ENCODE assay signal across 33 cellular contexts in the genomic region with DNA sequence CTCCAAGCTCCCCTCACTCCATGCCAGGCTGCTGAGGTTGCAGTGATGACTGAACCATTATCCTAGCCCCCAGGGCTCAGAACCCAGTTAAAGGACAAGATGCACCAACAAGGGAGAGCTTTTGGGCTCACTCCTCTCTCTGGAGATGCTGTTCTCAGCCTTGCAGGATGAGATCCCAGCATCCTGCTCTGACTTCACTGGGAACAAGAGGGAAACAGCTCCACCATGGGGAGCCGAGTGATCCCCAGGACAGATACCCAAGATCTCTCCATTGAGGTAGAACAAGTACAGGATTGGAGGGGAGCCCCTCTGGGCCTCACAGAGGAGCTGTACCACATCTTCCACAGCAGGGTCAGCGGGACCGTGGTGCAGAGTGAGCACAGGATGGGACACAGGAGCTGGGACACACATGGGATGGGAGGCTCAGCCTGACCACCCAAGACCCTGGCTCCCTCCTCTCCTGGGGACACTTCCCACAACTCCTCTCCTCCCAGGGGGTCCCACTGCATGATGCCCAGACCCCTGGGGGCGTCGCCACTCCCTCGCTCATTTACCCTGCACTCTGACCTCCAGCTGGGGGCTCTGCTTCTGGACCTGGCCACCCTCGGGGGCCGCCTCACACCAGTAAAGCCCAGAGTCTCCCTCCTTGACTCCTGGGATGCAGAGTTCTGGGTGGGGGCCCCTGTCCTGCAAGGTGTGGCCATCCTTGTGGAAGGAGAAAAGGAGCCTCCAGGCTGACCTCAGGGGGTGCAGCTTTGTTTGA. TPM values are rescaled to one million over a fixed set of nuclear protein-coding genes. Genes with fewer than 3 reads are reported as not detected.
"Had no signal": no experiment of that assay in that cellular context is flagged by ENCODE, and none has a peak within 500 bp of the region (broad histone marks: within the 10 kb centered on the region; RNA-seq: fewer than 3 reads in every experiment).

No MANE protein-coding gene starts in this region.

- H3K27ac ChIP-seq: ascending aorta, cardiac muscle cell, PC-9, SJSA1 had no signal

- H3K4me3 Mint-ChIP-seq: activated CD4-positive, alpha-beta T cell treated with anti-CD3 and anti-CD28 coated beads, Interleukin-2, amount 10 ng/mL, durations not matched to agents 24 days and 14 days; activated CD8-positive, alpha-beta T cell treated with anti-CD3 and anti-CD28 coated beads for 36 hours; activated naive CD4-positive, alpha-beta T cell treated with anti-CD3 and anti-CD28 coated beads for 36 hours; activated naive CD8-positive, alpha-beta T cell; activated naive CD8-positive, alpha-beta T cell treated with anti-CD3 and anti-CD28 coated beads, Interleukin-2, amount 50 U/mL, for 24 hours; activated T-cell treated with anti-CD3 and anti-CD28 coated beads, Interleukin-2, amount 50 U/mL, for 4 hours; activated T-helper 1 cell treated with anti-CD3 and anti-CD28 coated beads, Interleukin-12 subunit alpha, Interleukin-12 subunit beta, Interleukin-2, Interleukin-4 antibody, amounts not matched to agents 30 ng/mL and 10 ng/mL and 1 ng/mL, durations not matched to agents 14 hours and 24 hours and 36 hours; T-helper 1 cell treated with Interleukin-12 subunit alpha and Interleukin-12 subunit beta and Interleukin-4 antibody, amounts not matched to agents 30 μg/mL and 1 μg/mL, for 36 hours; T-helper 2 cell treated with Interferon-gamma antibody and Interleukin-4, amounts not matched to agents 5 μg/mL and 100 μg/mL, for 36 hours had no signal

- H3K27me3 ChIP-seq: ascending aorta had no signal

- DNase-seq: activated CD4-positive, alpha-beta T cell treated with anti-CD3 and anti-CD28 coated beads, Interleukin-2, amount 10 ng/mL, durations not matched to agents 24 days and 14 days; activated CD4-positive, alpha-beta T cell treated with anti-CD3 and anti-CD28 coated beads, Interleukin-2, amount 50 U/mL, for 4 hours; activated CD8-positive, alpha-beta T cell treated with anti-CD3 and anti-CD28 coated beads for 36 hours; activated gamma-delta T cell treated with Interleukin-2 at 50 U/mL for 16 hours; activated naive CD4-positive, alpha-beta T cell treated with anti-CD3 and anti-CD28 coated beads for 36 hours; activated naive CD8-positive, alpha-beta T cell treated with anti-CD3 and anti-CD28 coated beads, Interleukin-2, amount 50 U/mL, for 24 hours; activated T-cell treated with anti-CD3 and anti-CD28 coated beads for 4 hours; activated T-cell treated with anti-CD3 and anti-CD28 coated beads, Interleukin-2, amount 50 U/mL, for 4 hours; NCI-H1092 treated with DMSO at 0.1 percent for 48 hours; NCI-H1417; NCI-H146; NCI-H187; NCI-H2029 treated with DMSO at 0.1 percent for 48 hours; NCI-H2107; NCI-H2171; NCI-H510A; NCI-H526; NCI-H748 treated with DMSO at 0.1 percent for 48 hours; NK-92 treated with Interleukin-12 subunit alpha and Interleukin-12 subunit beta, amount 100 ng/mL, for 24 hours; PC-9; SHP77; SK-N-SH had no signal

- H3K36me3 Mint-ChIP-seq: activated naive CD8-positive, alpha-beta T cell had no signal

- H3K36me3 ChIP-seq: ascending aorta, cardiac muscle cell, SJSA1 had no signal

- H3K4me1 Mint-ChIP-seq: activated CD4-positive, alpha-beta T cell treated with anti-CD3 and anti-CD28 coated beads, Interleukin-2, amount 10 ng/mL, durations not matched to agents 24 days and 14 days; activated naive CD8-positive, alpha-beta T cell treated with anti-CD3 and anti-CD28 coated beads, Interleukin-2, amount 50 U/mL, for 24 hours had no signal

- ATAC-seq: activated CD8-positive, alpha-beta T cell treated with anti-CD3 and anti-CD28 coated beads for 36 hours; activated naive CD8-positive, alpha-beta T cell treated with anti-CD3 and anti-CD28 coated beads, Interleukin-2, amount 50 U/mL, for 24 hours; activated T-cell treated with anti-CD3 and anti-CD28 coated beads, Interleukin-2, amount 50 U/mL, for 4 hours; K562 had no signal

- H3K27ac Mint-ChIP-seq: activated CD4-positive, alpha-beta T cell treated with anti-CD3 and anti-CD28 coated beads, Interleukin-2, amount 10 ng/mL, durations not matched to agents 24 days and 14 days; activated CD8-positive, alpha-beta T cell treated with anti-CD3 and anti-CD28 coated beads for 36 hours; activated naive CD4-positive, alpha-beta T cell treated with anti-CD3 and anti-CD28 coated beads for 36 hours; activated naive CD8-positive, alpha-beta T cell; activated naive CD8-positive, alpha-beta T cell treated with anti-CD3 and anti-CD28 coated beads, Interleukin-2, amount 50 U/mL, for 24 hours; activated T-helper 1 cell treated with anti-CD3 and anti-CD28 coated beads, Interleukin-12 subunit alpha, Interleukin-12 subunit beta, Interleukin-2, Interleukin-4 antibody, amounts not matched to agents 30 ng/mL and 10 ng/mL and 1 ng/mL, durations not matched to agents 14 hours and 24 hours and 36 hours; T-helper 1 cell treated with Interleukin-12 subunit alpha and Interleukin-12 subunit beta and Interleukin-4 antibody, amounts not matched to agents 30 μg/mL and 1 μg/mL, for 36 hours; T-helper 2 cell treated with Interferon-gamma antibody and Interleukin-4, amounts not matched to agents 5 μg/mL and 100 μg/mL, for 36 hours had no signal

- H3K4me1 ChIP-seq: ascending aorta, SJSA1 had no signal

- H3K4me3 ChIP-seq: ascending aorta, cardiac muscle cell, K562, PC-9, SJSA1 had no signal

- H3K9me3 ChIP-seq: ascending aorta, SJSA1, SK-N-SH had no signal

- H3K9me3 Mint-ChIP-seq: activated CD4-positive, alpha-beta T cell treated with anti-CD3 and anti-CD28 coated beads, Interleukin-2, amount 10 ng/mL, durations not matched to agents 24 days and 14 days; activated CD8-positive, alpha-beta T cell treated with anti-CD3 and anti-CD28 coated beads for 36 hours; activated naive CD4-positive, alpha-beta T cell treated with anti-CD3 and anti-CD28 coated beads for 36 hours; activated naive CD8-positive, alpha-beta T cell treated with anti-CD3 and anti-CD28 coated beads, Interleukin-2, amount 50 U/mL, for 24 hours; activated T-cell treated with anti-CD3 and anti-CD28 coated beads, Interleukin-2, amount 50 U/mL, for 4 hours; activated T-helper 1 cell treated with anti-CD3 and anti-CD28 coated beads, Interleukin-12 subunit alpha, Interleukin-12 subunit beta, Interleukin-2, Interleukin-4 antibody, amounts not matched to agents 30 ng/mL and 10 ng/mL and 1 ng/mL, durations not matched to agents 14 hours and 24 hours and 36 hours; T-helper 1 cell treated with Interleukin-12 subunit alpha and Interleukin-12 subunit beta and Interleukin-4 antibody, amounts not matched to agents 30 μg/mL and 1 μg/mL, for 36 hours; T-helper 2 cell treated with Interferon-gamma antibody and Interleukin-4, amounts not matched to agents 5 μg/mL and 100 μg/mL, for 36 hours had no signal

RNA-seq across cellular contexts. Expression of gene SLAMF9, which starts 18.6 kb away (rescaled TPM):
- total RNA-seq: activated CD4-positive, alpha-beta T cell treated with anti-CD3 and anti-CD28 coated beads, Interleukin-2, amount 10 ng/mL, durations not matched to agents 24 days and 14 days; activated CD8-positive, alpha-beta memory T cell treated with anti-CD3 and anti-CD28 coated beads for 36 hours; activated CD8-positive, alpha-beta T cell treated with anti-CD3 and anti-CD28 coated beads for 36 hours; activated naive CD4-positive, alpha-beta T cell treated with anti-CD3 and anti-CD28 coated beads for 36 hours; activated T-cell treated with anti-CD3 and anti-CD28 coated beads, Interleukin-2, amount 50 U/mL, for 4 hours; activated T-helper 1 cell treated with anti-CD3 and anti-CD28 coated beads, Interleukin-12 subunit alpha, Interleukin-12 subunit beta, Interleukin-2, Interleukin-4 antibody, amounts not matched to agents 30 ng/mL and 10 ng/mL and 1 ng/mL, durations not matched to agents 14 hours and 24 hours and 36 hours; ascending aorta; cardiac muscle cell; K562; M059J; OCI-LY7; SJSA1 had no signal

RNA-seq across cellular contexts. Expression of gene IGSF9, which starts 27.2 kb away (rescaled TPM):
- total RNA-seq: activated CD4-positive, alpha-beta T cell treated with anti-CD3 and anti-CD28 coated beads, Interleukin-2, amount 10 ng/mL, durations not matched to agents 24 days and 14 days; activated naive CD4-positive, alpha-beta T cell treated with anti-CD3 and anti-CD28 coated beads for 36 hours; activated T-helper 1 cell treated with anti-CD3 and anti-CD28 coated beads, Interleukin-12 subunit alpha, Interleukin-12 subunit beta, Interleukin-2, Interleukin-4 antibody, amounts not matched to agents 30 ng/mL and 10 ng/mL and 1 ng/mL, durations not matched to agents 14 hours and 24 hours and 36 hours; OCI-LY7 had no signal
